Comparison of ENCODE assay signal across 31 cellular contexts in the genomic region with DNA sequence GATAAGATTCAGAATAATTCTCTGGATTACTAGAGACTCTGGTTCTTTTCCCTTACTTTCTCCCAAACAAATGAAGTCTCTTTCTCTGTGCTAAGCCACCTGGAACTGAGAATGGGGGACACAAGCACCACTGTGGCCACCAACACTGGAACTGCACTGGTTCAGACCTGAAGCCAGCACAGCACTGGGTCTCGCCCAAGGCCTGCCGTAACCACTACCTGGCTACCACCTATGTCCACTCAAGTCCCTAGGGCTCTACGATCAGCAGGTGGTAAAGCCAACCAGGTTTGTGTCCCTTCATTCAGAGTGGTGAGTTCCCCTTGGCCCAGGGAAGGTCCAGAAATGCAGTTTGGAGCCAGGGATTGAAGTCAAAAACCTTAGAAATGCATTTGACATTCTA.
DNase-seq lines count a peak whose midpoint lies in the region; TF ChIP-seq lines count a peak whose summit lies in the region.
"Had no signal": no experiment of that assay in that cellular context is flagged by ENCODE, and none has a peak within 500 bp of the region (broad histone marks: within the 10 kb centered on the region; RNA-seq: fewer than 3 reads in every experiment).

No MANE protein-coding gene starts in this region.

- H4K8ac ChIP-seq in neuronal stem cell (ENCODE audit: low read depth, low read length) (no peak overlapping the region), trophoblast cell (ENCODE audit: low read depth, low read length) (no peak overlapping the region)

- DNase-seq in neuronal stem cell (ENCODE audit: low spot score) (no peak), trophoblast cell (no peak), progenitor cell of endocrine pancreas (ENCODE audit: low spot score, unreplicated experiment) (no peak)
- no peak for DNase-seq in stimulated activated naive CD4-positive, alpha-beta T cell treated with Interleukin-2 at 50 U/mL for 16 hours (lab: John Stamatoyannopoulos, UW)
- DNase-seq: 8988T; ACHN; AML-193; BE2C; C1 segment of cervical spinal cord; Caco-2; Calu3; CD4-positive, alpha-beta memory T cell; CD4-positive, alpha-beta T cell; CD4-positive, CD25-positive, alpha-beta regulatory T cell; CD8-positive, alpha-beta memory T cell; CD8-positive, alpha-beta T cell; COR-L47; DMS 273 treated with DMSO at 0.1 percent for 48 hours; DMS153; DMS53; DMS79; DMS79 treated with DMSO at 0.1 percent for 48 hours; DND-41; EL had no signal

- H3K27ac ChIP-seq in neuronal stem cell (replicated peaks; ENCODE audit: low read length), result no peak overlapping the region
- no peak overlapping the region for H3K27ac ChIP-seq in trophoblast cell (ENCODE audit: low read depth, low read length)
- H3K27ac ChIP-seq: 22Rv1; A549; BLaER1; BLaER1 treated with 17β-estradiol and CSF1 and Interleukin-3, amounts not matched to agents 10 nM and 100 nM; C4-2B had no signal

- no peaks in the 10 kb centered on the region for H3K27me3 ChIP-seq in neuronal stem cell (ENCODE audit: control insufficient read depth in 3 of 3, insufficient read depth in 3 of 3, low read depth in 1 of 3, low read length in 3 of 3)
- H3K27me3 ChIP-seq in trophoblast cell (ENCODE audit: insufficient read depth, low read length), result no peaks in the 10 kb centered on the region
- H3K27me3 ChIP-seq: BE2C; BLaER1; BLaER1 treated with 17β-estradiol and CSF1 and Interleukin-3, amounts not matched to agents 10 nM and 100 nM had no signal

- H3K36me3 Mint-ChIP-seq in progenitor cell of endocrine pancreas (ENCODE audit: insufficient read depth), result no peaks in the 10 kb centered on the region
- H3K36me3 Mint-ChIP-seq: CD14-positive monocyte; CD4-positive, alpha-beta memory T cell; CD4-positive, CD25-positive, alpha-beta regulatory T cell; CD8-positive, alpha-beta memory T cell; CD8-positive, alpha-beta T cell had no signal

- no peak overlapping the region for H2BK15ac ChIP-seq in neuronal stem cell (ENCODE audit: low read length)

- H3K23ac ChIP-seq in neuronal stem cell (ENCODE audit: low read depth, low read length, poor library complexity), result no peak overlapping the region
- no peak overlapping the region for H3K23ac ChIP-seq in trophoblast cell (ENCODE audit: low read length)

- H3K9me3 Mint-ChIP-seq in progenitor cell of endocrine pancreas (ENCODE audit: low read depth), result peaks cover 6% of the 10 kb centered on the region
- H3K9me3 Mint-ChIP-seq: CD4-positive, alpha-beta T cell; CD8-positive, alpha-beta memory T cell; CD8-positive, alpha-beta T cell had no signal

- no peak overlapping the region for H2AFZ ChIP-seq in neuronal stem cell (ENCODE audit: low read length)
- H2AFZ ChIP-seq in trophoblast cell (ENCODE audit: insufficient read depth, low read length, poor library complexity), result no peak overlapping the region

- H3K4me2 ChIP-seq in neuronal stem cell (ENCODE audit: insufficient read depth, low read length, poor library complexity, severe bottlenecking) (no peak overlapping the region), trophoblast cell (ENCODE audit: low read length) (no peak overlapping the region)
- H3K4me2 ChIP-seq: A549; BLaER1; BLaER1 treated with 17β-estradiol and CSF1 and Interleukin-3, amounts not matched to agents 10 nM and 100 nM had no signal

- H3K79me1 ChIP-seq in neuronal stem cell (ENCODE audit: low read depth, low read length) (no peaks in the 10 kb centered on the region), trophoblast cell (ENCODE audit: low read length) (no peaks in the 10 kb centered on the region)

- H3K9ac ChIP-seq in neuronal stem cell (ENCODE audit: low read depth, low read length, poor library complexity), result no peak overlapping the region
- no peak overlapping the region for H3K9ac ChIP-seq in trophoblast cell (ENCODE audit: low read length)
- H3K9ac ChIP-seq: BLaER1; BLaER1 treated with 17β-estradiol and CSF1 and Interleukin-3, amounts not matched to agents 10 nM and 100 nM had no signal

- no peak overlapping the region for H2BK5ac ChIP-seq in neuronal stem cell (ENCODE audit: low read length)
- no peak overlapping the region for H2BK5ac ChIP-seq in trophoblast cell (ENCODE audit: low read depth, low read length, poor library complexity)

- H3K4me3 ChIP-seq in neuronal stem cell (ENCODE audit: low read length in 2 of 2) (no peak overlapping the region), trophoblast cell (ENCODE audit: low read depth, low read length) (no peak overlapping the region)
- H3K4me3 ChIP-seq: A549; BLaER1; BLaER1 treated with 17β-estradiol and CSF1 and Interleukin-3, amounts not matched to agents 10 nM and 100 nM had no signal

- peaks cover 3 to 13% of the 10 kb centered on the region in 2 donors for H3K4me1 ChIP-seq in neuronal stem cell (ENCODE audit: control insufficient read depth in 2 of 2, insufficient read depth in 1 of 2, low read depth in 1 of 2, low read length in 2 of 2)
- no peaks in the 10 kb centered on the region for H3K4me1 ChIP-seq in trophoblast cell (ENCODE audit: control insufficient read depth in 1 of 2, insufficient read depth in 2 of 2, low read length in 2 of 2)
- H3K4me1 ChIP-seq: BE2C, BLaER1, Caco-2 had no signal

- no peak overlapping the region for H3K4ac ChIP-seq in neuronal stem cell (ENCODE audit: low read length)
- no peak overlapping the region for H3K4ac ChIP-seq in trophoblast cell (ENCODE audit: low read depth, low read length)

- no peak overlapping the region for H2AK5ac ChIP-seq in neuronal stem cell (ENCODE audit: low read depth, low read length)
- peak overlapping the region; percentile 29 for H2AK5ac ChIP-seq in trophoblast cell (ENCODE audit: low read length)

- no peak overlapping the region for H3K18ac ChIP-seq in neuronal stem cell (ENCODE audit: low read length)
- no peak overlapping the region for H3K18ac ChIP-seq in trophoblast cell (ENCODE audit: low read length)

- H3K9me3 ChIP-seq in neuronal stem cell (replicated peaks in 1 of 2; ENCODE audit: control insufficient read depth in 2 of 2, insufficient read depth in 1 of 2, low read depth in 1 of 2, low read length in 2 of 2) (no peaks in the 10 kb centered on the region), trophoblast cell (ENCODE audit: insufficient read depth, low read depth, low read length) (no peaks in the 10 kb centered on the region)
- H3K9me3 ChIP-seq: A549, BE2C, BLaER1, Caco-2 had no signal

- H3K4me1 Mint-ChIP-seq in progenitor cell of endocrine pancreas (ENCODE audit: low read depth), result peaks cover 21% of the 10 kb centered on the region
- H3K4me1 Mint-ChIP-seq: B cell; CD14-positive monocyte; CD4-positive, alpha-beta memory T cell; CD4-positive, CD25-positive, alpha-beta regulatory T cell; CD8-positive, alpha-beta memory T cell had no signal

- H3K79me2 ChIP-seq in trophoblast cell (ENCODE audit: control insufficient read depth, insufficient read depth, low read length, poor library complexity), result no peaks in the 10 kb centered on the region

- no peaks in the 10 kb centered on the region for H3K27me3 Mint-ChIP-seq in progenitor cell of endocrine pancreas
- H3K27me3 Mint-ChIP-seq: B cell had no signal

- H4K91ac ChIP-seq in neuronal stem cell (ENCODE audit: low read depth, low read length, poor library complexity) (no peak overlapping the region), trophoblast cell (ENCODE audit: low read depth, low read length) (no peak overlapping the region)

- WGBS in neuronal stem cell (ENCODE audit: extremely low coverage in 2 of 2, insufficient read length in 2 of 2, insufficient replicate concordance in 1 of 2), 2 donors, result no CpG with 5 or more reads among the region's 3 CpGs
- no CpG with 5 or more reads among the region's 3 CpGs for WGBS in trophoblast cell (ENCODE audit: extremely low coverage, insufficient coverage, insufficient read length)

- no peak for TF ChIP-seq CTCF in progenitor cell of endocrine pancreas (IDR thresholded peaks at IDR 0.05; ENCODE audit: unreplicated experiment)

- no peak overlapping the region for H2BK120ac ChIP-seq in neuronal stem cell (ENCODE audit: low read depth, low read length)
- no peak overlapping the region for H2BK120ac ChIP-seq in trophoblast cell (ENCODE audit: insufficient read depth, low read length, poor library complexity)

- H4K12ac ChIP-seq in trophoblast cell (ENCODE audit: low read depth, low read length), result no peak overlapping the region

- H2BK12ac ChIP-seq in neuronal stem cell (ENCODE audit: low read length) (no peak overlapping the region), trophoblast cell (ENCODE audit: low read length) (no peak overlapping the region)

- H3K27ac Mint-ChIP-seq in progenitor cell of endocrine pancreas, result no peak overlapping the region
- H3K27ac Mint-ChIP-seq: B cell; CD14-positive monocyte; CD4-positive, alpha-beta memory T cell; CD4-positive, alpha-beta T cell; CD4-positive, CD25-positive, alpha-beta regulatory T cell; CD8-positive, alpha-beta memory T cell; CD8-positive, alpha-beta T cell had no signal

- H3K36me3 ChIP-seq in neuronal stem cell (replicated peaks in 1 of 2; ENCODE audit: control insufficient read depth in 2 of 2, insufficient read depth in 2 of 2, low read length in 2 of 2), result no peaks in the 10 kb centered on the region
- H3K36me3 ChIP-seq in trophoblast cell (ENCODE audit: control insufficient read depth in 1 of 2, insufficient read depth in 2 of 2, low read length in 2 of 2), result no peaks in the 10 kb centered on the region
- H3K36me3 ChIP-seq: BE2C; BLaER1; BLaER1 treated with 17β-estradiol and CSF1 and Interleukin-3, amounts not matched to agents 10 nM and 100 nM had no signal

- no peak overlapping the region for H3K4me3 Mint-ChIP-seq in progenitor cell of endocrine pancreas (ENCODE audit: low read depth)
- H3K4me3 Mint-ChIP-seq: B cell; CD14-positive monocyte; CD4-positive, alpha-beta memory T cell; CD4-positive, alpha-beta T cell; CD4-positive, CD25-positive, alpha-beta regulatory T cell; CD8-positive, alpha-beta memory T cell; CD8-positive, alpha-beta T cell had no signal

- peak overlapping the region; percentile 10 for H3K14ac ChIP-seq in neuronal stem cell (ENCODE audit: low read length)
- H3K14ac ChIP-seq in trophoblast cell (ENCODE audit: low read length), result no peak overlapping the region
